In the genomic region with DNA sequence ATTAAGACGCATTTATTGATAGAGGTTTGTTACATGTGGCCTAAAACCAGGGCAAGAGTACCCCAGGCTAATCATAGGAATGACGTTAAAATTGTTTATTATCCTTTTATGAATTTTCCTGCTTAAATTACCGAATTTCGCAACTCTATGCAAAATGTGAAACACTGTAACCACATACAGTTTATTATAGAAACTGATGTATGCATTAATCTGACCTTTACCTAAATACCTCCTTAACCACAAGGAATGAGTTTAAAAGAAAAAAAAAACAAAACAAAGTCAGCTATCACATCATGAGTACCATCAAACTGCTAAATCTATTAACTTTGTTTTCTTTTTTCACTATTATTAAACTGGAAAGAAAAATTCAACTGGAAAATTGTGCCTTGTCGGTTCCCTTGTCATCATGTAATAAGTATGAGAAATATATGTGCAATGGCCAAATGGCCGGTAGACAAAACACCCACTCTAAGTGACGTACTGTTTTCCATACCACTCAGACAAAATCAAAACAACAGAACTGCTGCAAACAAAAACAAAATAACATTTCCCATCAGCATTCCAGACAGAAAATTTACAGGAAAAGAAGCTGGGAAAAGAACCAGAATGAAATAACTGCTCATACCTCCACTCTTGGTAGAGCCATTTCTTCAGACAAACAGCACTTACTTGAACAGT, we compare ENCODE assay signal across 2 cellular contexts.
TF ChIP-seq lines count a peak whose summit lies in the region.

No MANE protein-coding gene starts in this region.

TF ChIP-seq in A549, 52 proteins besides CTCF, POLR2A, EP300 and RAD21:
- TF ChIP-seq PHF8 (IDR thresholded peaks at IDR 0.05; ENCODE audit: borderline replicate concordance, low read depth) (no peak), CEBPB (IDR thresholded peaks at IDR 0.05) (peak; percentile 48 to 55; a peak in 2 of 4 replicates)

TF ChIP-seq in IMR-90, 13 proteins besides CTCF, POLR2A, EP300 and RAD21:
- peak; percentile 97 for TF ChIP-seq CEBPB (IDR thresholded peaks at IDR 0.05; ENCODE audit: low read depth, low read length)
- no peak for TF ChIP-seq NFE2L2 (IDR thresholded peaks at IDR 0.05; ENCODE audit: low read depth, low read length)
- TF ChIP-seq CHD1 (IDR thresholded peaks at IDR 0.05; ENCODE audit: low read depth, low read length): 0 out of 2 replicates have a peak, but pooled peaks have one; percentile 50
